In the genomic region with DNA sequence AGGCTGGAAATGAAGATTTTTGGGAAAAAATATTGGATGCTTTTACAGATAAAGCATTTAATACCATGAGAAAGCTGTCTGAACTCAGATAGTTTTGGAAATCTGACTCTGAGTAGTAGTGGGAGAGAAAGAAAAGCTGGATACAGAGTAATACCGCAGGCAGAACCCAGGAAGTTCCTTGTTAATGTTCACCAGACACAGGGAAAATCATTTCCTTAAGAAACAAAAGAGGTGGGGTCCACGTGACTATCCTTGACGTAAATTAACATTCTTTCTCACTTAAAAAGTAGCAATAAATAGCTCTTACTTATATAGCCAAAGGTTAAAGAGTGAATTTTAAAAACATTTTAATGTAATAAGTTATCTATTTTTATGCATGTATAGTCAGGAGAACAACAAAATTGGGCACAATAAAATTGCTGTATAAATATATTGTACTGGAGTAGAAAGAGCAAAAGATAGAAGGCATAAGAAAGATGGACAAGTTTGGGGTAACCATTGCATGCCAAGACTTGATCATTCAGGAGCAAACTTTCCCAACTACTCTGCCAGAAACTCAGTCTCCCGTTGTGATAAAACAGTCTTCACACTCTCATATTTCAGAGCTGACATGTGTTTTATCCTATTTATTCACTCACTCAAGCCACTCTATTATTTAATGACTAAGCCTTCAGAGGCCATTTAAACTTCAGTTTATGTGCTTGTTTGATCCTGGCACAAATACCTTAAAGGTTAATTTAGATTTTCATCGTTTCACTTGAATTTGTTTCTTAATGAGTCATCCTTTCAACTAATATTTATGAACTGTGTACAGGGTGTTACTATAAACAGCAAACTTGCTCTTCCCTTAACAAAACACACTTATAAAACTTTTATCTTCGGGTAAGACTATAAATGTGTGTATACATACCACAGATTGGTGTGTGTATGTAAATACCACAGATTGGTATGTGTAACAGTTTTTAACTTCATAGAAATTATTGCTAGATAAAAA, we compare ENCODE assay signal across 10 cellular contexts.
DNase-seq lines count a peak whose midpoint lies in the region; ATAC-seq, FAIRE-seq and TF ChIP-seq lines count a peak whose summit lies in the region.
"Had no signal": no experiment of that assay in that cellular context is flagged by ENCODE, and none has a peak within 500 bp of the region (broad histone marks: within the 10 kb centered on the region; RNA-seq: fewer than 3 reads in every experiment).

No MANE protein-coding gene starts in this region.

- DNase-seq in DMS 273 treated with DMSO at 0.1 percent for 48 hours (lab: John Stamatoyannopoulos, UW) = peak; percentile 92
- peak; percentile 45 for DNase-seq in NCI-H2171 treated with DMSO at 0.1 percent for 48 hours (lab: John Stamatoyannopoulos, UW)
- DNase-seq in neuronal stem cell (ENCODE audit: low spot score) = no peak
- DNase-seq in right lobe of liver = no peak
- DNase-seq in globus pallidus (ENCODE audit: low spot score) = no peak

- no peak overlapping the region for H3K23ac ChIP-seq in neuronal stem cell (ENCODE audit: low read depth, low read length, poor library complexity)

- intact Hi-C loops in right lobe of liver (cut with DNase I) = no loop called here

- no CpG with 5 or more reads among the region's 6 CpGs for WGBS in neuronal stem cell (ENCODE audit: extremely low coverage in 2 of 2, insufficient read length in 2 of 2, insufficient replicate concordance in 1 of 2), 2 donors
- WGBS in right lobe of liver (ENCODE audit: insufficient coverage, low coverage, low lambda C conversion rate, missing lambda C conversion rate) = 56% methylated on average over 6 of the region's 6 CpGs

- peak; percentile 94 for FAIRE-seq in endometrium (lab: Jason Lieb, UNC)

- H2BK120ac ChIP-seq in neuronal stem cell (ENCODE audit: low read depth, low read length) = no peak overlapping the region

- H2BK5ac ChIP-seq in neuronal stem cell (ENCODE audit: low read length) = no peak overlapping the region

- no peak overlapping the region for H2BK15ac ChIP-seq in neuronal stem cell (ENCODE audit: low read length)

- H3K27me3 ChIP-seq in neuronal stem cell (ENCODE audit: control insufficient read depth in 3 of 3, insufficient read depth in 3 of 3, low read depth in 1 of 3, low read length in 3 of 3) (no peaks in the 10 kb centered on the region), right lobe of liver (no peaks in the 10 kb centered on the region)

- ATAC-seq in HG02798 (IDR thresholded peaks at IDR 0.05; ENCODE audit: poor library complexity, unreplicated experiment) (no peak), right lobe of liver (no peak), GM18868 (IDR thresholded peaks at IDR 0.05; ENCODE audit: unreplicated experiment) (no peak)

- H3K9ac ChIP-seq in neuronal stem cell (ENCODE audit: low read depth, low read length, poor library complexity) = no peak overlapping the region
- H3K9ac ChIP-seq: KMS-11 had no signal

- TF ChIP-seq CTCF in right lobe of liver (IDR thresholded peaks at IDR 0.05) = no peak

- no peaks in the 10 kb centered on the region for H3K9me3 ChIP-seq in neuronal stem cell (replicated peaks in 1 of 2; ENCODE audit: control insufficient read depth in 2 of 2, insufficient read depth in 1 of 2, low read depth in 1 of 2, low read length in 2 of 2)
- no peaks in the 10 kb centered on the region for H3K9me3 ChIP-seq in right lobe of liver

- no peak overlapping the region for H3K27ac ChIP-seq in neuronal stem cell (replicated peaks; ENCODE audit: low read length)
- H3K27ac ChIP-seq in right lobe of liver = no peak overlapping the region
- H3K27ac ChIP-seq: KMS-11 had no signal

- no peak overlapping the region for H2AK5ac ChIP-seq in neuronal stem cell (ENCODE audit: low read depth, low read length)

- H3K14ac ChIP-seq in neuronal stem cell (ENCODE audit: low read length) = no peak overlapping the region

- H3K4me2 ChIP-seq in neuronal stem cell (ENCODE audit: insufficient read depth, low read length, poor library complexity, severe bottlenecking) = no peak overlapping the region
- H3K4me2 ChIP-seq: KMS-11 had no signal

- no peaks in the 10 kb centered on the region for H3K79me1 ChIP-seq in neuronal stem cell (ENCODE audit: low read depth, low read length)

- H4K91ac ChIP-seq in neuronal stem cell (ENCODE audit: low read depth, low read length, poor library complexity) = no peak overlapping the region

- H3K18ac ChIP-seq in neuronal stem cell (ENCODE audit: low read length) = no peak overlapping the region

- no peak for TF ChIP-seq POLR2A in right lobe of liver (IDR thresholded peaks at IDR 0.05)

- H3K36me3 ChIP-seq in neuronal stem cell (replicated peaks in 1 of 2; ENCODE audit: control insufficient read depth in 2 of 2, insufficient read depth in 2 of 2, low read length in 2 of 2) (no peaks in the 10 kb centered on the region), right lobe of liver (no peaks in the 10 kb centered on the region)

- peak overlapping the region; percentile 56 for H2AFZ ChIP-seq in neuronal stem cell (ENCODE audit: low read length)

- no peak overlapping the region for H3K4ac ChIP-seq in neuronal stem cell (ENCODE audit: low read length)

- no peaks in the 10 kb centered on the region for H3K4me1 ChIP-seq in neuronal stem cell (ENCODE audit: control insufficient read depth in 2 of 2, insufficient read depth in 1 of 2, low read depth in 1 of 2, low read length in 2 of 2)
- no peaks in the 10 kb centered on the region for H3K4me1 ChIP-seq in right lobe of liver

- H3K4me3 ChIP-seq in neuronal stem cell (ENCODE audit: low read length in 2 of 2) = no peak overlapping the region
- H3K4me3 ChIP-seq in right lobe of liver = no peak overlapping the region
- H3K4me3 ChIP-seq: lung had no signal

- H4K8ac ChIP-seq in neuronal stem cell (ENCODE audit: low read depth, low read length) = no peak overlapping the region

- H2BK12ac ChIP-seq in neuronal stem cell (ENCODE audit: low read length) = no peak overlapping the region

Comparison
In these comparisons a context has a peak if more than half of its experiments do, and no peak if none do; other contexts are left out.
1. DNase-seq: peak in DMS 273 treated with DMSO at 0.1 percent for 48 hours (single experiment) and NCI-H2171 treated with DMSO at 0.1 percent for 48 hours (single experiment); none in neuronal stem cell (single experiment), right lobe of liver (0 of 3) and globus pallidus (single experiment).